In the genomic region with DNA sequence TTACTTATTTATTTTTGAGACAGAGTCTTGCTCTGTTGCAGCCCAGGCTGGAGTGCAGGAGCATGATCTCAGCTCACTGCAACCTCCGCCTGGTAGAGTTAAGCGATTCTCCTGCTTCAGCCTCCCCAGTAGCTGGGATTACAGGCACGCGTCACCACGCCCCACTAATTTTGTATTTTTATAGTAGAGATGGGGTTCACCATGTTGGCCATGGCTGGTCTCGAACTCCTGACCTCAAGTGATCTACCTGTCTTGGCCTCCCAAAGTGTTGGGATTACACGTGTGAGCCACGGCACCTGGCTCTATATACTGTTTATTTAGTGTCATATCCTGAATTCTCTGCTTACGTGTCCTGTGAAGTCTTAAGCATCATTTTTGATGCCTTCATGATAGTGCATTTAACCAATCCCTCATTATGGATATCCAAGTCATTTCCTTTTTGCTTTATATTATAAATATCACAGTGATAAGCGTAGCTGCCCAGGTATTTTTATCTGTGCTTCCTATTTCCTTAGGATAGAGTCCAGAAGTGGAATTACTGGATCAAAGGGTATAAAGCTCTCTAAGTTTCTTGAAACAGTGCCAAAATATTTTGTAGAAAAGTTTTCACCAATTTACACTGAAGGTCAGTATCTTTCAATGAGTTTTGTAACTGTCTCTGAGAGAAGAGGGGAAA, we compare ENCODE assay signal across 8 cellular contexts. TPM values are rescaled to one million over a fixed set of nuclear protein-coding genes. Genes with fewer than 3 reads are reported as not detected.
DNase-seq lines count a peak whose midpoint lies in the region; ATAC-seq and TF ChIP-seq lines count a peak whose summit lies in the region.

No MANE protein-coding gene starts in this region.

- WGBS in GM23248 (ENCODE audit: low coverage in 1 of 2, low lambda C conversion rate in 2 of 2, missing lambda C conversion rate in 2 of 2), 2 experiments: 86 to 87% methylated on average over 10 of the region's 10 CpGs

- H3K27ac Mint-ChIP-seq in activated B cell treated with CpG ODN at 0.5 μM for 24 hours: peak overlapping the region; percentile 91

- H3K9me3 ChIP-seq in GM23248 (ENCODE audit: low read depth): no peaks in the 10 kb centered on the region
- no peaks in the 10 kb centered on the region for H3K9me3 ChIP-seq in gastrocnemius medialis

- no peak for TF ChIP-seq CTCF in activated B cell treated with CpG ODN at 0.5 μM for 24 hours (IDR thresholded peaks at IDR 0.05)
- no peak for TF ChIP-seq CTCF in fibroblast of villous mesenchyme (IDR thresholded peaks at IDR 0.05; ENCODE audit: insufficient read depth, low read depth, low read length)
- TF ChIP-seq CTCF in gastrocnemius medialis (IDR thresholded peaks at IDR 0.05 in 4 of 5, conservative IDR thresholded peaks at IDR 0.05 in 1 of 5): no peak

- peaks cover 21% of the 10 kb centered on the region for H3K79me2 ChIP-seq in GM23248 (ENCODE audit: insufficient read depth)

- H3K4me3 ChIP-seq in GM23248 (peak overlapping the region; percentile 95), fibroblast of villous mesenchyme (ENCODE audit: low read depth, low read length) (peak overlapping the region; percentile 78), gastrocnemius medialis (peak overlapping the region; percentile 44 to 98 (median 67))

- no peak for TF ChIP-seq POLR2A in gastrocnemius medialis (IDR thresholded peaks at IDR 0.05)

- H2AFZ ChIP-seq in GM23248: peak overlapping the region; percentile 60

- no peaks in the 10 kb centered on the region for H3K27me3 Mint-ChIP-seq in activated B cell treated with CpG ODN at 0.5 μM for 24 hours

- no peak for ATAC-seq in activated B cell treated with CpG ODN at 0.5 μM for 24 hours (ENCODE audit: low read depth)
- ATAC-seq in gastrocnemius medialis: no peak

- CTCF ChIA-PET in activated B cell treated with CpG ODN at 0.5 μM for 24 hours (lab: Charles Lee): interaction anchor here (3.3 to 7.4 kb wide), 2 partner anchors 33 to 51 kb away, joined by 16 to 119 read pairs; a partner anchor contains a TSS

- peak overlapping the region; percentile 96 for H3K4me3 Mint-ChIP-seq in activated B cell treated with CpG ODN at 0.5 μM for 24 hours

- H3K36me3 Mint-ChIP-seq in activated B cell treated with CpG ODN at 0.5 μM for 24 hours (ENCODE audit: low read depth): peaks cover 17% of the 10 kb centered on the region

- H3K27me3 ChIP-seq in GM23248 (replicated peaks; ENCODE audit: insufficient read depth): no peaks in the 10 kb centered on the region
- no peaks in the 10 kb centered on the region for H3K27me3 ChIP-seq in gastrocnemius medialis

- no peaks in the 10 kb centered on the region for H4K20me1 ChIP-seq in GM23248 (ENCODE audit: insufficient read depth)

- H3K36me3 ChIP-seq in GM23248 (ENCODE audit: low read depth): no peaks in the 10 kb centered on the region
- H3K36me3 ChIP-seq in gastrocnemius medialis: peaks cover 0 to 10% of the 10 kb centered on the region in 2 donors

- peak overlapping the region; percentile 75 for H3K4me2 ChIP-seq in GM23248 (ENCODE audit: unreplicated experiment)

- POLR2A ChIA-PET in activated B cell treated with CpG ODN at 0.5 μM for 24 hours (lab: Charles Lee): interaction anchor here (0.6 to 4.6 kb wide), 7 partner anchors 8 to 638 kb away, joined by 3 to 89 read pairs (median 11); a partner anchor contains a TSS

- peak overlapping the region; percentile 86 for H3K9ac ChIP-seq in GM23248

- H3K27ac ChIP-seq in GM23248: peak overlapping the region; percentile 63
- peak overlapping the region; percentile 88 to 99 (median 89) for H3K27ac ChIP-seq in gastrocnemius medialis

- H3K9me3 Mint-ChIP-seq in activated B cell treated with CpG ODN at 0.5 μM for 24 hours: no peaks in the 10 kb centered on the region

- H3K4me1 ChIP-seq in GM23248 (ENCODE audit: insufficient read depth): peaks cover 20% of the 10 kb centered on the region
- peaks cover 33 to 40% of the 10 kb centered on the region in 2 donors for H3K4me1 ChIP-seq in gastrocnemius medialis

- H3K4me1 Mint-ChIP-seq in activated B cell treated with CpG ODN at 0.5 μM for 24 hours: peaks cover 34% of the 10 kb centered on the region

- peaks cover 15% of the 10 kb centered on the region; the same call in 1 of the 2 replicates for H3F3A ChIP-seq in GM23248 (ENCODE audit: insufficient read depth)

- in situ Hi-C loops in GM23248 (cut with MboI): no loop called here
- in situ Hi-C loops in gastrocnemius medialis (cut with MboI; ENCODE audit: low sequenced_read_pairs in 4 of 4): loop anchor here in 1 of 4 donors (5.0 kb wide), 1 partner anchor 50 kb away; no protein-coding TSS in a partner anchor
- in situ Hi-C loops in G401 (cut with HindIII; ENCODE audit: low sequenced_read_pairs): no loop called here

- no peaks in the 10 kb centered on the region for H3K9me2 ChIP-seq in GM23248 (ENCODE audit: insufficient read depth)

- intact Hi-C loops in activated B cell treated with CpG ODN at 0.5 μM for 24 hours (cut with micrococcal nuclease) (loop anchor here (1.0 to 2.0 kb wide), 6 partner anchors 12 to 405 kb away; a partner anchor contains a TSS), gastrocnemius medialis (cut with DNase I; ENCODE audit: low total_unique reads) (loop anchor here (1.0 to 10.0 kb wide), 4 partner anchors 33 to 147 kb away; a partner anchor contains a TSS)

- peak; percentile 25 for DNase-seq in GM23248
- DNase-seq in activated B cell treated with CpG ODN at 0.5 μM for 24 hours: no peak
- no peak for DNase-seq in fibroblast of villous mesenchyme (ENCODE audit: low read depth)
- DNase-seq in gastrocnemius medialis: no peak
- no peak for DNase-seq in NK-92 (lab: John Stamatoyannopoulos, UW; ENCODE audit: unreplicated experiment)
- DNase-seq in G401 (ENCODE audit: low spot score): no peak
- DNase-seq in NCI-H1694 treated with DMSO at 0.1 percent for 48 hours (lab: John Stamatoyannopoulos, UW): no peak
- no peak for DNase-seq in hepatic stellate cell (ENCODE audit: low spot score)

RNA-seq across cellular contexts. Expression of a gene that starts 0.9 kb away (rescaled TPM):
- 15.7 TPM in 2 replicates for total RNA-seq in GM23248 (2014; rRNA removed; shearing (Covaris generic))
- polyA plus RNA-seq in GM23248 (2016; fragmentation: Nextera tagmentation; extraction: Ambion mirVana): 11.6 and 13.1 TPM in 2 replicates
- total RNA-seq in activated B cell treated with CpG ODN at 0.5 μM for 24 hours (96.7 and 115 TPM in 2 replicates), fibroblast of villous mesenchyme (23.5 and 24.2 TPM in 2 replicates), gastrocnemius medialis (10 to 100 TPM; 14.3 to 33.9 (median 17.7) TPM)
- total RNA-seq in G401 (2014; rRNA removed; shearing (Covaris generic)): 18.6 and 20.1 TPM in 2 replicates

RNA-seq across cellular contexts. Expression of a gene that starts 21.5 kb away (rescaled TPM):
- total RNA-seq in GM23248 (2014; rRNA removed; shearing (Covaris generic)): 2,401 and 2,613 TPM in 2 replicates
- polyA plus RNA-seq in GM23248 (2016; fragmentation: Nextera tagmentation; extraction: Ambion mirVana): 1,454 and 1,484 TPM in 2 replicates
- total RNA-seq in activated B cell treated with CpG ODN at 0.5 μM for 24 hours: 14.2 and 17.9 TPM in 2 replicates
- 4,185 and 5,577 TPM in 2 replicates for total RNA-seq in fibroblast of villous mesenchyme
- total RNA-seq in gastrocnemius medialis: 100 to 1,000 TPM in 3 of 4 donors, 10 to 100 TPM in 1; 27.4 to 191 (median 124) TPM
- total RNA-seq in G401 (2014; rRNA removed; shearing (Covaris generic)): 860 and 912 TPM in 2 replicates

RNA-seq across cellular contexts. Expression of a gene that starts 33.6 kb away (rescaled TPM):
- 124 and 140 TPM in 2 replicates for total RNA-seq in GM23248 (2014; rRNA removed; shearing (Covaris generic))
- 116 and 120 TPM in 2 replicates for polyA plus RNA-seq in GM23248 (2016; fragmentation: Nextera tagmentation; extraction: Ambion mirVana)
- total RNA-seq in activated B cell treated with CpG ODN at 0.5 μM for 24 hours (71.3 and 78.7 TPM in 2 replicates), fibroblast of villous mesenchyme (132 and 200 TPM in 2 replicates), gastrocnemius medialis (10 to 100 TPM; 25.8 to 52.3 (median 35.2) TPM)
- 127 and 161 TPM in 2 replicates for total RNA-seq in G401 (2014; rRNA removed; shearing (Covaris generic))

RNA-seq across cellular contexts. Expression of a gene that starts 54.2 kb away (rescaled TPM):
- total RNA-seq in GM23248 (2014; rRNA removed; shearing (Covaris generic)): 58.8 and 68.7 TPM in 2 replicates
- 29.7 and 31.6 TPM in 2 replicates for polyA plus RNA-seq in GM23248 (2016; fragmentation: Nextera tagmentation; extraction: Ambion mirVana)
- total RNA-seq in activated B cell treated with CpG ODN at 0.5 μM for 24 hours (274 and 341 TPM in 2 replicates), fibroblast of villous mesenchyme (44.5 and 60.0 TPM in 2 replicates), gastrocnemius medialis (10 to 100 TPM; 14.5 to 19.9 (median 16.4) TPM)
- 40.3 and 52.6 TPM in 2 replicates for total RNA-seq in G401 (2014; rRNA removed; shearing (Covaris generic))

RNA-seq across cellular contexts. Expression of a gene that starts 54.8 kb away (rescaled TPM):
- total RNA-seq in GM23248 (2014; rRNA removed; shearing (Covaris generic)): 5.8 and 13.9 TPM in 2 replicates
- polyA plus RNA-seq in GM23248 (2016; fragmentation: Nextera tagmentation; extraction: Ambion mirVana): 11.3 and 12.6 TPM in 2 replicates
- 18.7 and 22.3 TPM in 2 replicates for total RNA-seq in activated B cell treated with CpG ODN at 0.5 μM for 24 hours
- 11.6 and 14.2 TPM in 2 replicates for total RNA-seq in fibroblast of villous mesenchyme
- 10 to 100 TPM; 17.1 to 22.7 (median 19.9) TPM for total RNA-seq in gastrocnemius medialis
- 5.5 and 18.3 TPM in 2 replicates for total RNA-seq in G401 (2014; rRNA removed; shearing (Covaris generic))
